ENCODE assay signal across 20 cellular contexts in the genomic region with DNA sequence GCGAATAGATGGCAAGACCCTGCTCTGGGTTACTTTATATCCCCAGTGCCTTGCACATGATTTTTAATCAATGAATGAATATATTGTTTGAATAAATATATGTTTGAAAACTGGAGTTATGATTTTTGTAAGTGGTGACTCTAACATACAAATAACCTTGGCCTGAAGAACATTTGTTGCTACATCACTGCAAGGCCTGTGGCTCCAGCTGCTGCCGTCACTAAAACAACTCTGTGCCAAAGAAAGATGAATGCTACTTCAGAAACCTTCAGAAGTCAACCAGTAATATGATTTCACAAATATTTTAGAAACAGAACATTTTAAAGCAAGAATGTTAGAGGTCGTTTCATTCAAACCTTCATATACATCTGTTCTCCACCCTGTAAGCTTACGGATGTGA.
DNase-seq lines count a peak whose midpoint lies in the region; ATAC-seq and TF ChIP-seq lines count a peak whose summit lies in the region.
"Had no signal": no experiment of that assay in that cellular context is flagged by ENCODE, and none has a peak within 500 bp of the region (broad histone marks: within the 10 kb centered on the region; RNA-seq: fewer than 3 reads in every experiment).

No MANE protein-coding gene starts in this region.

- H3K27me3 ChIP-seq in adrenal gland (no peaks in the 10 kb centered on the region), skeletal muscle tissue (ENCODE audit: control insufficient read depth in 3 of 3, insufficient read depth in 3 of 3, low read length in 3 of 3) (no peaks in the 10 kb centered on the region)
- H3K27me3 ChIP-seq: BLaER1 had no signal

- intact Hi-C loops in Right ventricle myocardium superior (cut with DNase I): loop anchor here (10.0 kb wide), 2 partner anchors 64 to 254 kb away; partner anchors contain the start of gene RASAL2
- intact Hi-C loops in cardiac septum (cut with DNase I): loop anchor here (5.0 kb wide), 2 partner anchors 157 to 252 kb away; no protein-coding TSS in a partner anchor
- intact Hi-C loops in adrenal gland (cut with DNase I): loop anchor here (10.0 kb wide), 1 partner anchor 254 kb away; no protein-coding TSS in a partner anchor
- intact Hi-C loops in activated T-helper 1 cell treated with anti-CD3 and anti-CD28 coated beads, Interleukin-12 subunit alpha, Interleukin-12 subunit beta, Interleukin-2, Interleukin-4 antibody, amounts not matched to agents 30 ng/mL and 10 ng/mL and 1 ng/mL, durations not matched to agents 14 hours and 24 hours and 36 hours (cut with micrococcal nuclease): no loop called here

- CTCF ChIA-PET in RWPE1 (lab: Yijun Ruan, JAX): no interaction called here

- no peaks in the 10 kb centered on the region for H3K36me3 ChIP-seq in adrenal gland (replicated peaks in 1 of 2)
- peaks cover 3 to 15% (median 14%) of the 10 kb centered on the region in 3 donors for H3K36me3 ChIP-seq in skeletal muscle tissue (ENCODE audit: control insufficient read depth in 3 of 3, insufficient read depth in 3 of 3, low read length in 3 of 3)
- H3K36me3 ChIP-seq: BLaER1 had no signal

- H3K27ac ChIP-seq in adrenal gland (peak overlapping the region in 4 of 5 donors; percentile 0 to 82 (median 22)), skeletal muscle tissue (ENCODE audit: low read depth, low read length) (peak overlapping the region; percentile 25), RWPE1 (no peak overlapping the region)
- H3K27ac ChIP-seq: BLaER1, HL-60 had no signal

- peaks cover 35% of the 10 kb centered on the region for H3K4me1 Mint-ChIP-seq in nephron
- H3K4me1 Mint-ChIP-seq in activated T-helper 1 cell treated with anti-CD3 and anti-CD28 coated beads, Interleukin-12 subunit alpha, Interleukin-12 subunit beta, Interleukin-2, Interleukin-4 antibody, amounts not matched to agents 30 ng/mL and 10 ng/mL and 1 ng/mL, durations not matched to agents 14 hours and 24 hours and 36 hours (ENCODE audit: low read depth): no peaks in the 10 kb centered on the region
- H3K4me1 Mint-ChIP-seq: CD14-positive monocyte; CD4-positive, alpha-beta memory T cell had no signal

- no peak overlapping the region for H3K4me3 Mint-ChIP-seq in nephron
- no peak overlapping the region for H3K4me3 Mint-ChIP-seq in activated T-helper 1 cell treated with anti-CD3 and anti-CD28 coated beads, Interleukin-12 subunit alpha, Interleukin-12 subunit beta, Interleukin-2, Interleukin-4 antibody, amounts not matched to agents 30 ng/mL and 10 ng/mL and 1 ng/mL, durations not matched to agents 14 hours and 24 hours and 36 hours
- H3K4me3 Mint-ChIP-seq: CD14-positive monocyte; CD4-positive, alpha-beta memory T cell; HFFc6 had no signal

- ATAC-seq in Right ventricle myocardium superior (ENCODE audit: poor library complexity): peak; percentile 36
- ATAC-seq: HCT116 had no signal

- H3K9me3 ChIP-seq in adrenal gland (replicated peaks in 1 of 3) (no peaks in the 10 kb centered on the region), skeletal muscle tissue (ENCODE audit: control insufficient read depth in 3 of 3, low read length in 3 of 3) (no peaks in the 10 kb centered on the region)
- H3K9me3 ChIP-seq: BLaER1 had no signal

- no peaks in the 10 kb centered on the region for H3K9me3 Mint-ChIP-seq in nephron
- no peaks in the 10 kb centered on the region for H3K9me3 Mint-ChIP-seq in activated T-helper 1 cell treated with anti-CD3 and anti-CD28 coated beads, Interleukin-12 subunit alpha, Interleukin-12 subunit beta, Interleukin-2, Interleukin-4 antibody, amounts not matched to agents 30 ng/mL and 10 ng/mL and 1 ng/mL, durations not matched to agents 14 hours and 24 hours and 36 hours
- H3K9me3 Mint-ChIP-seq: CD14-positive monocyte, HFFc6 had no signal

- H3K4me1 ChIP-seq in adrenal gland (replicated peaks in 1 of 2) (peaks cover 0 to 7% of the 10 kb centered on the region in 2 donors), skeletal muscle tissue (ENCODE audit: control insufficient read depth in 3 of 3, insufficient read depth in 3 of 3, low read length in 3 of 3) (peaks cover 11 to 20% (median 19%) of the 10 kb centered on the region in 3 donors)
- H3K4me1 ChIP-seq: BLaER1 had no signal

- POLR2A ChIA-PET in RWPE1 (lab: Yijun Ruan, JAX; ENCODE audit: low non-redundant PET): no interaction called here

- TF ChIP-seq CTCF in adrenal gland (IDR thresholded peaks at IDR 0.05): no peak
- TF ChIP-seq CTCF in nephron (IDR thresholded peaks at IDR 0.05; ENCODE audit: unreplicated experiment in 3 of 3): no peak
- TF ChIP-seq CTCF in RWPE1 (conservative IDR thresholded peaks at IDR 0.05; ENCODE audit: low read depth): no peak

- H3K36me3 Mint-ChIP-seq in nephron (ENCODE audit: low read depth): no peaks in the 10 kb centered on the region
- no peaks in the 10 kb centered on the region for H3K36me3 Mint-ChIP-seq in activated T-helper 1 cell treated with anti-CD3 and anti-CD28 coated beads, Interleukin-12 subunit alpha, Interleukin-12 subunit beta, Interleukin-2, Interleukin-4 antibody, amounts not matched to agents 30 ng/mL and 10 ng/mL and 1 ng/mL, durations not matched to agents 14 hours and 24 hours and 36 hours (ENCODE audit: low read depth)
- H3K36me3 Mint-ChIP-seq: CD4-positive, alpha-beta memory T cell had no signal

- peaks cover 7% of the 10 kb centered on the region for H3K27me3 Mint-ChIP-seq in nephron (ENCODE audit: low read depth)
- no peaks in the 10 kb centered on the region for H3K27me3 Mint-ChIP-seq in activated T-helper 1 cell treated with anti-CD3 and anti-CD28 coated beads, Interleukin-12 subunit alpha, Interleukin-12 subunit beta, Interleukin-2, Interleukin-4 antibody, amounts not matched to agents 30 ng/mL and 10 ng/mL and 1 ng/mL, durations not matched to agents 14 hours and 24 hours and 36 hours (ENCODE audit: insufficient read depth)
- H3K27me3 Mint-ChIP-seq: CD4-positive, alpha-beta memory T cell had no signal

- no peak overlapping the region for H3K9ac ChIP-seq in skeletal muscle tissue (ENCODE audit: low read depth in 1 of 3, low read length in 3 of 3)
- H3K9ac ChIP-seq: BLaER1 had no signal

- no peak for TF ChIP-seq POLR2A in adrenal gland (IDR thresholded peaks at IDR 0.05)

- H3K4me3 ChIP-seq in adrenal gland: no peak overlapping the region
- H3K4me3 ChIP-seq in skeletal muscle tissue (ENCODE audit: low read length in 3 of 3): no peak overlapping the region
- H3K4me3 ChIP-seq: BLaER1 had no signal

- WGBS in adrenal gland, 4 donors: 54 to 75% (median 64%) methylated on average over 4 of the region's 4 CpGs

- DNase-seq in Right ventricle myocardium superior (no peak), cardiac septum (ENCODE audit: low spot score) (no peak), adrenal gland (peak; percentile 61 to 88 (median 77)), GM19240 (ENCODE audit: insufficient read length, low spot score) (no peak), RWPE1 (ENCODE audit: low spot score) (no peak)
- no peak for DNase-seq in activated T-helper 1 cell treated with anti-CD3 and anti-CD28 coated beads, Interleukin-12 subunit alpha, Interleukin-12 subunit beta, Interleukin-2, Interleukin-4 antibody, amounts not matched to agents 30 ng/mL and 10 ng/mL and 1 ng/mL, durations not matched to agents 14 hours and 24 hours and 36 hours (ENCODE audit: low spot score)
- DNase-seq: 8988T; CD4-positive, alpha-beta memory T cell; DMS153; DMS79; GDM1; GOT3; H7; HFFc6 had no signal

- peak overlapping the region in 2 of 3 experiments; percentile 7 to 37 for H3K27ac Mint-ChIP-seq in nephron
- no peak overlapping the region for H3K27ac Mint-ChIP-seq in activated T-helper 1 cell treated with anti-CD3 and anti-CD28 coated beads, Interleukin-12 subunit alpha, Interleukin-12 subunit beta, Interleukin-2, Interleukin-4 antibody, amounts not matched to agents 30 ng/mL and 10 ng/mL and 1 ng/mL, durations not matched to agents 14 hours and 24 hours and 36 hours
- H3K27ac Mint-ChIP-seq: CD4-positive, alpha-beta memory T cell; HFFc6 had no signal

Comparison
In these comparisons a context has a peak if more than half of its experiments do, and no peak if none do; other contexts are left out.
1. DNase-seq: peak in adrenal gland (7 of 7); none in Right ventricle myocardium superior (single experiment), cardiac septum (single experiment), GM19240 (single experiment), activated T-helper 1 cell treated with anti-CD3 and anti-CD28 coated beads, Interleukin-12 subunit alpha, Interleukin-12 subunit beta, Interleukin-2, Interleukin-4 antibody, amounts not matched to agents 30 ng/mL and 10 ng/mL and 1 ng/mL, durations not matched to agents 14 hours and 24 hours and 36 hours (single experiment) and RWPE1 (single experiment).